In genomic region chr6:52639493-52639892, GRCh38 we compare ENCODE assay signal across 22 cellular contexts.
"Had no signal": no experiment of that assay in that cellular context is flagged by ENCODE, and none has a peak within 500 bp of the region (broad histone marks: within the 10 kb centered on the region; RNA-seq: fewer than 3 reads in every experiment).

No MANE protein-coding gene starts in this region.

- H3K27me3 ChIP-seq: stomach, testis, thyroid gland, upper lobe of left lung, vagina had no signal

- H3K4me3 Mint-ChIP-seq: immature natural killer cell; naive thymus-derived CD8-positive, alpha-beta T cell; nephron progenitor cell; stimulated activated naive B cell treated with anti-CD40 and anti-IgM and Interleukin-4, amounts not matched to agents 10 μg/mL and 1 μg/mL and 100 μg/mL, for 72 hours had no signal

- DNase-seq: immature natural killer cell; kidney; left lung; lower lobe of right lung; mesenchymal stem cell; naive thymus-derived CD8-positive, alpha-beta T cell; nephron progenitor cell; psoas muscle; stimulated activated CD4-positive, alpha-beta T cell treated with anti-CD3 and anti-CD28 coated beads, Interleukin-12 subunit alpha, Interleukin-12 subunit beta, amount 100 ng/mL, for 4 hours; stimulated activated CD4-positive, alpha-beta T cell treated with anti-CD3 and anti-CD28 coated beads, Interleukin-15, amount 100 ng/mL, for 24 hours; stimulated activated CD4-positive, alpha-beta T cell treated with anti-CD3 and anti-CD28 coated beads, Interleukin-2, amount 100 ng/mL, for 24 hours; stimulated activated CD4-positive, alpha-beta T cell treated with anti-CD3 and anti-CD28 coated beads, Interleukin-4, amount 100 ng/mL, for 1 hour; stimulated activated naive B cell treated with anti-CD40 and anti-IgM and Interleukin-4, amounts not matched to agents 10 μg/mL and 1 μg/mL and 100 μg/mL, for 72 hours; stimulated activated naive CD8-positive, alpha-beta T cell treated with anti-CD3 and anti-CD28 coated beads, Interleukin-15, Interleukin-2, amounts not matched to agents 100 U/mL and 50 U/mL, for 24 hours; testis; transverse colon; upper lobe of left lung had no signal

- H3K27ac Mint-ChIP-seq: immature natural killer cell; naive thymus-derived CD8-positive, alpha-beta T cell; stimulated activated naive B cell treated with anti-CD40 and anti-IgM and Interleukin-4, amounts not matched to agents 10 μg/mL and 1 μg/mL and 100 μg/mL, for 72 hours had no signal

- H3K4me3 ChIP-seq: left lung, lower lobe of right lung, psoas muscle, skin epidermis, stomach, thyroid gland, transverse colon, upper lobe of left lung, vagina had no signal

- H3K36me3 Mint-ChIP-seq: immature natural killer cell; naive thymus-derived CD8-positive, alpha-beta T cell; stimulated activated naive B cell treated with anti-CD40 and anti-IgM and Interleukin-4, amounts not matched to agents 10 μg/mL and 1 μg/mL and 100 μg/mL, for 72 hours had no signal

- H3K27ac ChIP-seq: left lung, lower lobe of right lung, parathyroid adenoma, psoas muscle, skin epidermis, testis, thyroid gland, upper lobe of left lung, vagina had no signal

- H3K36me3 ChIP-seq: left lung, lower lobe of right lung, stomach, thyroid gland, transverse colon, upper lobe of left lung, vagina had no signal

- H3K9me3 ChIP-seq: left lung, lower lobe of right lung, psoas muscle, stomach, testis, thyroid gland, transverse colon, upper lobe of left lung, vagina had no signal

- H3K79me2 ChIP-seq: parathyroid adenoma had no signal

- H3K9me3 Mint-ChIP-seq: immature natural killer cell; naive thymus-derived CD8-positive, alpha-beta T cell; nephron progenitor cell; stimulated activated naive B cell treated with anti-CD40 and anti-IgM and Interleukin-4, amounts not matched to agents 10 μg/mL and 1 μg/mL and 100 μg/mL, for 72 hours had no signal

- H2AFZ ChIP-seq: parathyroid adenoma had no signal

- H3K4me1 ChIP-seq: parathyroid adenoma, psoas muscle, testis, vagina had no signal

- H3K9ac ChIP-seq: parathyroid adenoma had no signal
